In the genomic region with DNA sequence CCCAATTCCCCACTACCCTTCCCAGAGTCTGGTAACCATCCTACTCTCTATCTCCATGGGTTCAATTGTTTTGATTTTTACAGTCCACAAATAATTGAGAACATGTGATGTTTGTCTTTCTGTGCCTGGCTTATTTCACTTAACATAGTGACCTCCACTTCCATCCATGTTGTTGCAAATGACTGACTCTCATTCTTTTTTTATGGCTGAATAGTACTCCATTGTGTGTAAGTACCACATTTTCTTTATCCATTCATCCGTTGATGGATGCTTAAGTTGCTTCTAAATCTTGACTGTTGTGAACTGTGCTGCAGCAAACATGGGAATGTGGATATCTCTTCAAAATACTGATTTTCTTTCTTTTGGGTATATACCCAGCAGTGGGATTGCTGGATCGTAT, we compare ENCODE assay signal across 13 cellular contexts. TPM values are rescaled to one million over a fixed set of nuclear protein-coding genes. Genes with fewer than 3 reads are reported as not detected.
"Had no signal": no experiment of that assay in that cellular context is flagged by ENCODE, and none has a peak within 500 bp of the region (broad histone marks: within the 10 kb centered on the region; RNA-seq: fewer than 3 reads in every experiment).

No MANE protein-coding gene starts in this region.

RNA-seq across cellular contexts. Expression of gene CELF3, which starts 46.6 kb away (rescaled TPM):
- total RNA-seq: activated CD4-positive, alpha-beta memory T cell treated with anti-CD3 and anti-CD28 coated beads, Interleukin-2, amount 10 ng/mL, durations not matched to agents 7 days and 5 days; activated CD4-positive, alpha-beta T cell treated with anti-CD3 and anti-CD28 coated beads for 36 hours; activated CD4-positive, alpha-beta T cell treated with anti-CD3 and anti-CD28 coated beads, Interleukin-2, amount 10 ng/mL, durations not matched to agents 7 days and 5 days; activated CD8-positive, alpha-beta memory T cell treated with anti-CD3 and anti-CD28 coated beads, Interleukin-2, amount 10 ng/mL, durations not matched to agents 7 days and 5 days; activated CD8-positive, alpha-beta T cell treated with anti-CD3 and anti-CD28 coated beads, Interleukin-2, amount 10 ng/mL, durations not matched to agents 7 days and 5 days; activated naive CD8-positive, alpha-beta T cell treated with anti-CD3 and anti-CD28 coated beads, Interleukin-2, amount 10 ng/mL, durations not matched to agents 7 days and 5 days; activated T-helper 2 cell treated with anti-CD3 and anti-CD28 coated beads, Interferon-gamma antibody, Interleukin-2, Interleukin-4, amounts not matched to agents 10 μg/mL and 5 μg/mL and 100 μg/mL, durations not matched to agents 14 hours and 24 hours and 36 hours; ascending aorta; bronchial epithelial cell; chondrocyte had no signal
- polyA plus RNA-seq: cardiac muscle cell had no signal

RNA-seq across cellular contexts. Expression of gene RIIAD1, which starts 51.3 kb away (rescaled TPM):
- total RNA-seq: activated CD4-positive, alpha-beta memory T cell treated with anti-CD3 and anti-CD28 coated beads, Interleukin-2, amount 10 ng/mL, durations not matched to agents 7 days and 5 days; activated CD4-positive, alpha-beta T cell treated with anti-CD3 and anti-CD28 coated beads for 36 hours; activated CD4-positive, alpha-beta T cell treated with anti-CD3 and anti-CD28 coated beads, Interleukin-2, amount 10 ng/mL, durations not matched to agents 7 days and 5 days; activated CD8-positive, alpha-beta memory T cell treated with anti-CD3 and anti-CD28 coated beads, Interleukin-2, amount 10 ng/mL, durations not matched to agents 7 days and 5 days; activated CD8-positive, alpha-beta T cell treated with anti-CD3 and anti-CD28 coated beads, Interleukin-2, amount 10 ng/mL, durations not matched to agents 7 days and 5 days; activated naive CD8-positive, alpha-beta T cell treated with anti-CD3 and anti-CD28 coated beads, Interleukin-2, amount 10 ng/mL, durations not matched to agents 7 days and 5 days; activated T-helper 2 cell treated with anti-CD3 and anti-CD28 coated beads, Interferon-gamma antibody, Interleukin-2, Interleukin-4, amounts not matched to agents 10 μg/mL and 5 μg/mL and 100 μg/mL, durations not matched to agents 14 hours and 24 hours and 36 hours; ascending aorta; bronchial epithelial cell; cardiac muscle cell; chondrocyte; WTC11 had no signal
- polyA plus RNA-seq: adipose tissue, cardiac muscle cell had no signal
